22 cellular contexts compared by ENCODE assay signal in genomic region chr5:124212949-124213348, GRCh38.
DNase-seq lines count a peak whose midpoint lies in the region; ATAC-seq lines count a peak whose summit lies in the region.
"Had no signal": no experiment of that assay in that cellular context is flagged by ENCODE, and none has a peak within 500 bp of the region (broad histone marks: within the 10 kb centered on the region; RNA-seq: fewer than 3 reads in every experiment).

No MANE protein-coding gene starts in this region.

- peaks cover 14 to 16% of the 10 kb centered on the region in 2 donors for H3K4me1 Mint-ChIP-seq in stimulated activated naive B cell treated with anti-CD40 and anti-IgM and Interleukin-4, amounts not matched to agents 10 μg/mL and 1 μg/mL and 100 μg/mL, for 72 hours

- no peak overlapping the region for H3K4me3 Mint-ChIP-seq in stimulated activated naive B cell treated with anti-CD40 and anti-IgM and Interleukin-4, amounts not matched to agents 10 μg/mL and 1 μg/mL and 100 μg/mL, for 72 hours
- H3K4me3 Mint-ChIP-seq: CD4-positive, alpha-beta T cell; IgD-negative memory B cell; T-helper 1 cell treated with Interleukin-12 subunit alpha and Interleukin-12 subunit beta and Interleukin-4 antibody, amounts not matched to agents 30 μg/mL and 1 μg/mL, for 36 hours had no signal

- H3K9me3 Mint-ChIP-seq in stimulated activated naive B cell treated with anti-CD40 and anti-IgM and Interleukin-4, amounts not matched to agents 10 μg/mL and 1 μg/mL and 100 μg/mL, for 72 hours = peaks cover 5 to 12% of the 10 kb centered on the region in 2 donors

- DNase-seq in NCI-H345 (lab: John Stamatoyannopoulos, UW) (peak; percentile 47), NCI-H345 treated with DMSO at 0.1 percent for 48 hours (lab: John Stamatoyannopoulos, UW; ENCODE audit: unreplicated experiment) (no peak), DMS79 (lab: John Stamatoyannopoulos, UW) (peak; percentile 22), G401 (ENCODE audit: low spot score) (peak; percentile 78), cerebellar cortex (ENCODE audit: low spot score) (peak; percentile 72)
- DNase-seq in stimulated activated naive B cell treated with anti-CD40 and anti-IgM and Interleukin-4, amounts not matched to agents 10 μg/mL and 1 μg/mL and 100 μg/mL, for 72 hours = no peak
- no peak for DNase-seq in activated T-cell treated with anti-CD3 and anti-CD28 coated beads, Interleukin-2, amount 50 U/mL, for 48 hours
- DNase-seq: AML-193; CD4-positive, alpha-beta T cell; GM23248; H7; NCI-H1092; NCI-H1436 treated with DMSO at 0.1 percent for 48 hours; NCI-H187 treated with DMSO at 0.1 percent for 48 hours; NCI-H446 treated with DMSO at 0.1 percent for 48 hours; NCI-H526; Peyer's patch; SK-N-SH; SW 1271 had no signal

- peaks cover 3% of the 10 kb centered on the region in 2 donors for H3K36me3 Mint-ChIP-seq in stimulated activated naive B cell treated with anti-CD40 and anti-IgM and Interleukin-4, amounts not matched to agents 10 μg/mL and 1 μg/mL and 100 μg/mL, for 72 hours

- H3K27ac Mint-ChIP-seq in stimulated activated naive B cell treated with anti-CD40 and anti-IgM and Interleukin-4, amounts not matched to agents 10 μg/mL and 1 μg/mL and 100 μg/mL, for 72 hours = no peak overlapping the region
- H3K27ac Mint-ChIP-seq: CD4-positive, alpha-beta T cell; IgD-negative memory B cell; T-helper 1 cell treated with Interleukin-12 subunit alpha and Interleukin-12 subunit beta and Interleukin-4 antibody, amounts not matched to agents 30 μg/mL and 1 μg/mL, for 36 hours had no signal

- H3K27me3 Mint-ChIP-seq in stimulated activated naive B cell treated with anti-CD40 and anti-IgM and Interleukin-4, amounts not matched to agents 10 μg/mL and 1 μg/mL and 100 μg/mL, for 72 hours = no peaks in the 10 kb centered on the region
- H3K27me3 Mint-ChIP-seq: CD4-positive, alpha-beta T cell; IgD-negative memory B cell had no signal

- ATAC-seq in stimulated activated naive B cell treated with anti-CD40 and anti-IgM and Interleukin-4, amounts not matched to agents 10 μg/mL and 1 μg/mL and 100 μg/mL, for 72 hours (replicated peaks) = no peak
- ATAC-seq: A549 had no signal

- in situ Hi-C loops in G401 (cut with HindIII; ENCODE audit: low sequenced_read_pairs) = no loop called here

Comparison
In these comparisons a context has a peak if more than half of its experiments do, and no peak if none do; other contexts are left out.
1. DNase-seq: peak in NCI-H345 (single experiment), DMS79 (single experiment), G401 (single experiment) and cerebellar cortex (single experiment); none in NCI-H345 treated with DMSO at 0.1 percent for 48 hours (single experiment), stimulated activated naive B cell treated with anti-CD40 and anti-IgM and Interleukin-4, amounts not matched to agents 10 μg/mL and 1 μg/mL and 100 μg/mL, for 72 hours (single experiment) and activated T-cell treated with anti-CD3 and anti-CD28 coated beads, Interleukin-2, amount 50 U/mL, for 48 hours (0 of 2).